ENCODE assay signal across 8 cellular contexts in the genomic region with DNA sequence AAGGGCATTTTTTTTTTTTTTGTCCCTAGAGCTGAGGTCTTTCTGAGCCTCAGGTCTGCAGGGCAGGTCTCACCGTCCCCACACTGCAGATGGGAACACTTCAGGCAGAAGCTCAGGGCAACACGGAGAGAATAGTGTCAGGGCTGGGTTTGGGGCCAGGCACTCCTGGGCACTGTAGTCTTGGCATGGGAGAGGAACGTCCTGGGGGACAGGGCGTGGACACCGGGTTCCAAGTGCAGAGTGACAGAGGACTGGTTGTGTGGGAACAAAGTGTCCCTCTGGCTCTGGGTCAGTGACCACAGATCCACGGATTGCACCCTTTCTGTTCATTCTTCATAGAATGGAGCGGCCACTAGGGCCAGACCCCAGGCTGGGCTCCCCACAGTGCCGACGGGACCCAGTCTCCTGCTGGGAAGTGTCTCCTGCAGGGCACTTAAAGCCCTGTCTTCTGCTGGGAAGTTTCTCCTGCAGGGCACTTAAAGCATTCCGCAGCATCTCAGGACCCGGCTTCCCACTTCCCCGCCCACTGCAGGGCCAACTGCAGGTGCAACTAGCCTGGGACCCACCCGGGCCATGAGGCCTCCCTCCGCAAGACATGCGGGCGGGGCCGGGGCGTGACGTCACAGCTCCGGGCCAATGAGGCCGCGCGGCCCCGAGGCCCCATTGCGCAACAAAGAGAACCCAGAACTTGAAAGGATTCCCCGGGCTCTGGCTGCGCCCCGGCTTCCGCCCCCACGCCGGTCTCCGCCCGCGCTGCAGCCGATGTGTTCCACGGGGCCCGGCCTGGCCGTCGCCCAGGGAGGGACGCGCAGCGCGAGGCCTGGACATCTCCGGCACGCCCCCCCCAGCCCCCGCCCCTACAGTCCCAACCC. TPM values are rescaled to one million over a fixed set of nuclear protein-coding genes. Genes with fewer than 3 reads are reported as not detected.
DNase-seq lines count a peak whose midpoint lies in the region; ATAC-seq and TF ChIP-seq lines count a peak whose summit lies in the region.

No MANE protein-coding gene starts in this region.

- TF ChIP-seq CTCF in right atrium auricular region (IDR thresholded peaks at IDR 0.05) = no peak

- no peaks in the 10 kb centered on the region for H3K27me3 ChIP-seq in right atrium auricular region

- no peak overlapping the region for H3K27ac Mint-ChIP-seq in activated naive CD8-positive, alpha-beta T cell treated with anti-CD3 and anti-CD28 coated beads, Interleukin-2, amount 50 U/mL, for 24 hours

- DNase-seq in NCI-H1417 (lab: John Stamatoyannopoulos, UW) (peak; percentile 39 to 58 (median 55)), NCI-H1417 treated with DMSO at 0.1 percent for 48 hours (lab: John Stamatoyannopoulos, UW) (no peak), KBM-7 (peak; percentile 83), T-helper 1 cell (peak; percentile 47 to 85 (median 62)), right atrium auricular region (ENCODE audit: low spot score) (peak; percentile 91), sciatic nerve (ENCODE audit: low spot score) (peak; percentile 90), NCI-H1694 (lab: John Stamatoyannopoulos, UW) (no peak)
- DNase-seq in activated naive CD8-positive, alpha-beta T cell treated with anti-CD3 and anti-CD28 coated beads, Interleukin-2, amount 50 U/mL, for 24 hours = peak; percentile 77

- H3K9me3 Mint-ChIP-seq in activated naive CD8-positive, alpha-beta T cell treated with anti-CD3 and anti-CD28 coated beads, Interleukin-2, amount 50 U/mL, for 24 hours = no peaks in the 10 kb centered on the region

- intact Hi-C loops in sciatic nerve (cut with DNase I) = no loop called here

- in situ Hi-C loops in KBM-7 (cut with MboI; ENCODE audit: low pct_unique_long_range_greater_than_20kb, low sequenced_read_pairs) = loop anchor here (10.0 kb wide), 1 partner anchor 85 kb away; no protein-coding TSS in a partner anchor

- H3K4me3 ChIP-seq in right atrium auricular region = peak overlapping the region; percentile 59 to 66

- H3K36me3 ChIP-seq in right atrium auricular region = no peaks in the 10 kb centered on the region

- H3K9me3 ChIP-seq in right atrium auricular region = no peaks in the 10 kb centered on the region

- peaks cover 0 to 47% of the 10 kb centered on the region in 2 donors for H3K4me1 ChIP-seq in right atrium auricular region

- peaks cover 5% of the 10 kb centered on the region for H3K4me1 Mint-ChIP-seq in activated naive CD8-positive, alpha-beta T cell treated with anti-CD3 and anti-CD28 coated beads, Interleukin-2, amount 50 U/mL, for 24 hours

- H3K27ac ChIP-seq in right atrium auricular region = peak overlapping the region; percentile 64 to 73

- H3K36me3 Mint-ChIP-seq in activated naive CD8-positive, alpha-beta T cell treated with anti-CD3 and anti-CD28 coated beads, Interleukin-2, amount 50 U/mL, for 24 hours (ENCODE audit: low read depth) = no peaks in the 10 kb centered on the region

- peak; percentile 37 for ATAC-seq in activated naive CD8-positive, alpha-beta T cell treated with anti-CD3 and anti-CD28 coated beads, Interleukin-2, amount 50 U/mL, for 24 hours
- peak; percentile 87 for ATAC-seq in sciatic nerve

- H3K4me3 Mint-ChIP-seq in activated naive CD8-positive, alpha-beta T cell treated with anti-CD3 and anti-CD28 coated beads, Interleukin-2, amount 50 U/mL, for 24 hours = peak overlapping the region; percentile 29

- peaks cover 18% of the 10 kb centered on the region for H3K27me3 Mint-ChIP-seq in activated naive CD8-positive, alpha-beta T cell treated with anti-CD3 and anti-CD28 coated beads, Interleukin-2, amount 50 U/mL, for 24 hours

RNA-seq across cellular contexts. Expression of a gene that starts 1.2 kb away (rescaled TPM):
- total RNA-seq in right atrium auricular region (10 to 100 TPM in 1 of 2 donors, 1 to 10 TPM in 1; 7.6 to 17.4 TPM), sciatic nerve (10.6 TPM)

RNA-seq across cellular contexts. Expression of a gene that starts 15.7 kb away (rescaled TPM):
- total RNA-seq in right atrium auricular region (not detected), sciatic nerve (not detected)

RNA-seq across cellular contexts. Expression of a gene that starts 24.0 kb away (rescaled TPM):
- total RNA-seq in right atrium auricular region = 10 to 100 TPM; 71.4 to 74.4 TPM
- 41.9 TPM for total RNA-seq in sciatic nerve

RNA-seq across cellular contexts. Expression of a gene that starts 53.8 kb away (rescaled TPM):
- total RNA-seq in right atrium auricular region (10 to 100 TPM; 28.9 to 53.0 TPM), sciatic nerve (26.9 TPM)

Comparison
In these comparisons a context has a peak if more than half of its experiments do, and no peak if none do; other contexts are left out.
1. DNase-seq: peak in NCI-H1417 (3 of 3), KBM-7 (single experiment), T-helper 1 cell (5 of 5), activated naive CD8-positive, alpha-beta T cell treated with anti-CD3 and anti-CD28 coated beads, Interleukin-2, amount 50 U/mL, for 24 hours (single experiment), right atrium auricular region (single experiment) and sciatic nerve (single experiment); none in NCI-H1417 treated with DMSO at 0.1 percent for 48 hours (single experiment) and NCI-H1694 (single experiment).